9 cellular contexts compared by ENCODE assay signal in genomic region chr2:230932556-230933511, GRCh38. TPM values are rescaled to one million over a fixed set of nuclear protein-coding genes. Genes with fewer than 3 reads are reported as not detected.
A peak's percentile ranks its signal among the peaks of the same experiment; 100 is the strongest.
DNase-seq lines count a peak whose midpoint lies in the region; ATAC-seq and TF ChIP-seq lines count a peak whose summit lies in the region.
"Had no signal": no experiment of that assay in that cellular context is flagged by ENCODE, and none has a peak within 500 bp of the region (broad histone marks: within the 10 kb centered on the region; RNA-seq: fewer than 3 reads in every experiment).

No MANE protein-coding gene starts in this region.

- BruUV-seq in MCF 10A (replicated peaks; lab: Mats Ljungman, UMichigan): no TSS peak

- POLR2A ChIA-PET in MCF 10A (lab: Yijun Ruan, JAX): no interaction called here

- H3K4me3 ChIP-seq in breast epithelium (no peak overlapping the region), endodermal cell (ENCODE audit: low read length) (no peak overlapping the region)

- no peaks in the 10 kb centered on the region for H3K36me3 Mint-ChIP-seq in MCF 10A (ENCODE audit: insufficient read depth, unreplicated experiment)
- H3K36me3 Mint-ChIP-seq in endodermal cell (ENCODE audit: low read depth): peaks cover 4% of the 10 kb centered on the region

- H3K9ac ChIP-seq in endodermal cell (ENCODE audit: extremely low read depth, low read length, poor library complexity, severe bottlenecking): no peak overlapping the region

- intact Hi-C loops in MCF 10A (cut with micrococcal nuclease) (no loop called here), breast epithelium (cut with DNase I; ENCODE audit: low total_unique reads) (no loop called here)

- H3K27me3 Mint-ChIP-seq in MCF 10A (ENCODE audit: insufficient read depth, unreplicated experiment) (no peaks in the 10 kb centered on the region), endodermal cell (ENCODE audit: insufficient read depth) (peaks cover 1% of the 10 kb centered on the region)

- H3K4me3 Mint-ChIP-seq in MCF 10A (ENCODE audit: unreplicated experiment) (no peak overlapping the region), endodermal cell (no peak overlapping the region)

- TF ChIP-seq POLR2A in breast epithelium (IDR thresholded peaks at IDR 0.05): no peak

- peaks cover 17% of the 10 kb centered on the region for H3K4me1 Mint-ChIP-seq in MCF 10A (ENCODE audit: insufficient read depth, unreplicated experiment)
- peaks cover 4% of the 10 kb centered on the region for H3K4me1 Mint-ChIP-seq in endodermal cell

- peak overlapping the region in 1 of 2 donors; percentile 32 for H3K27ac ChIP-seq in breast epithelium
- no peak overlapping the region for H3K27ac ChIP-seq in endodermal cell (ENCODE audit: low read depth, low read length)

- H3K27me3 ChIP-seq in breast epithelium (no peaks in the 10 kb centered on the region), endodermal cell (ENCODE audit: control insufficient read depth, insufficient read depth, low read length, poor library complexity, severe bottlenecking) (no peaks in the 10 kb centered on the region)

- CTCF ChIA-PET in MCF 10A (lab: Yijun Ruan, JAX): interaction anchor here (0.6 to 1.2 kb wide), 4 partner anchors 7 to 449 kb away, joined by 3 to 5 read pairs (median 4); no protein-coding TSS in a partner anchor

- DNase-seq in MCF 10A (ENCODE audit: unreplicated experiment): peak; percentile 76
- DNase-seq in breast epithelium (ENCODE audit: low spot score in 2 of 2): no peak
- DNase-seq in endodermal cell: peak; percentile 71
- peak; percentile 80 for DNase-seq in mesenteric fat pad (ENCODE audit: low spot score)
- no peak for DNase-seq in NCI-H524 (lab: John Stamatoyannopoulos, UW)
- DNase-seq: C1 segment of cervical spinal cord had no signal

- ATAC-seq in GM21786 (IDR thresholded peaks at IDR 0.05; ENCODE audit: unreplicated experiment) (no peak), HG03520 (IDR thresholded peaks at IDR 0.05; ENCODE audit: unreplicated experiment) (no peak), GM19035 (IDR thresholded peaks at IDR 0.05; ENCODE audit: unreplicated experiment) (no peak)

- H3K9me3 ChIP-seq in breast epithelium: peaks cover 0 to 7% of the 10 kb centered on the region in 2 donors
- H3K9me3 ChIP-seq in endodermal cell (ENCODE audit: control insufficient read depth, low read length): peaks cover 17% of the 10 kb centered on the region

- H3K4me1 ChIP-seq in breast epithelium (no peaks in the 10 kb centered on the region), endodermal cell (ENCODE audit: control insufficient read depth, insufficient read depth, low read length) (no peaks in the 10 kb centered on the region)

- H3K27ac Mint-ChIP-seq in MCF 10A (ENCODE audit: low read depth, unreplicated experiment) (no peak overlapping the region), endodermal cell (no peak overlapping the region)

- WGBS in endodermal cell (ENCODE audit: insufficient coverage in 1 of 2, insufficient read length in 1 of 2), 2 experiments: 88 to 93% methylated on average over 13 to 22 of the region's 22 CpGs

- TF ChIP-seq CTCF in MCF 10A (IDR thresholded peaks at IDR 0.05; ENCODE audit: unreplicated experiment): no peak
- no peak for TF ChIP-seq CTCF in breast epithelium (IDR thresholded peaks at IDR 0.05)
- no peak for TF ChIP-seq CTCF in endodermal cell (conservative IDR thresholded peaks at IDR 0.05)

- H3K9me3 Mint-ChIP-seq in MCF 10A (ENCODE audit: unreplicated experiment): peaks cover 7% of the 10 kb centered on the region
- H3K9me3 Mint-ChIP-seq in endodermal cell: peaks cover 23% of the 10 kb centered on the region

- no peaks in the 10 kb centered on the region for H3K36me3 ChIP-seq in breast epithelium
- no peaks in the 10 kb centered on the region for H3K36me3 ChIP-seq in endodermal cell (ENCODE audit: control insufficient read depth, insufficient read depth, low read length)

RNA-seq across cellular contexts. Expression of gene GPR55, which starts 7.8 kb away (rescaled TPM):
- not detected in 2 replicates for total RNA-seq in MCF 10A (2022)
- under 1 TPM in 2 of 3 donors, not detected in 1; 0.16 to 0.44 TPM for total RNA-seq in breast epithelium
- total RNA-seq in endodermal cell: 1 to 10 TPM; 2.6 to 7.5 TPM
- polyA plus RNA-seq in endodermal cell (2013, experiment 1 of 2): 0.64 TPM
- polyA plus RNA-seq in endodermal cell (2013, experiment 2 of 2): 0.21 TPM
- 0.22 TPM for total RNA-seq in mesenteric fat pad

Comparison
In these comparisons a context has a peak if more than half of its experiments do, and no peak if none do; other contexts are left out.
1. DNase-seq: peak in MCF 10A (single experiment), endodermal cell (single experiment) and mesenteric fat pad (single experiment); none in breast epithelium (0 of 2) and NCI-H524 (0 of 2).